20 cellular contexts compared by ENCODE assay signal in genomic region chr1:204106825-204107224, GRCh38. TPM values are rescaled to one million over a fixed set of nuclear protein-coding genes. Genes with fewer than 3 reads are reported as not detected.
"Had no signal": no experiment of that assay in that cellular context is flagged by ENCODE, and none has a peak within 500 bp of the region (broad histone marks: within the 10 kb centered on the region; RNA-seq: fewer than 3 reads in every experiment).

No MANE protein-coding gene starts in this region.

- DNase-seq: effector memory CD4-positive, alpha-beta T cell; esophagus squamous epithelium; foreskin fibroblast; left colon; left ventricle myocardium superior; mesendoderm; naive B cell; posterior cingulate gyrus; sigmoid colon; stimulated activated CD4-positive, alpha-beta T cell treated with anti-CD3 and anti-CD28 coated beads, Interleukin-2, amount 100 ng/mL, for 24 hours; stimulated activated naive CD4-positive, alpha-beta T cell treated with Interleukin-2 at 50 U/mL for 16 hours; trophoblast cell had no signal

- H3K36me3 ChIP-seq: gastroesophageal sphincter, neutrophil, sigmoid colon had no signal

- H3K9me3 Mint-ChIP-seq: naive B cell had no signal

- H3K9me3 ChIP-seq: esophagus squamous epithelium, gastroesophageal sphincter, neutrophil, sigmoid colon had no signal

- ATAC-seq: gastroesophageal sphincter, left colon, left ventricle myocardium superior had no signal

- H3K27ac ChIP-seq: gastroesophageal sphincter, hepatocyte, neutrophil, sigmoid colon had no signal

- H3K4me3 ChIP-seq: esophagus squamous epithelium, gastroesophageal sphincter, hepatocyte, sigmoid colon, skin epidermis had no signal

- H3K27ac Mint-ChIP-seq: naive B cell had no signal

- H3K36me3 Mint-ChIP-seq: naive B cell had no signal

- H3K27me3 ChIP-seq: esophagus squamous epithelium, hepatocyte, sigmoid colon had no signal

- H3K4me3 Mint-ChIP-seq: naive B cell had no signal

RNA-seq across cellular contexts. Expression of gene REN, which starts 59.3 kb away (rescaled TPM):
- total RNA-seq: gastroesophageal sphincter, left ventricle myocardium superior, lung microvascular endothelial cell, osteocyte, pulmonary artery endothelial cell, sigmoid colon had no signal
- polyA plus RNA-seq: neural cell had no signal
